In the genomic region with DNA sequence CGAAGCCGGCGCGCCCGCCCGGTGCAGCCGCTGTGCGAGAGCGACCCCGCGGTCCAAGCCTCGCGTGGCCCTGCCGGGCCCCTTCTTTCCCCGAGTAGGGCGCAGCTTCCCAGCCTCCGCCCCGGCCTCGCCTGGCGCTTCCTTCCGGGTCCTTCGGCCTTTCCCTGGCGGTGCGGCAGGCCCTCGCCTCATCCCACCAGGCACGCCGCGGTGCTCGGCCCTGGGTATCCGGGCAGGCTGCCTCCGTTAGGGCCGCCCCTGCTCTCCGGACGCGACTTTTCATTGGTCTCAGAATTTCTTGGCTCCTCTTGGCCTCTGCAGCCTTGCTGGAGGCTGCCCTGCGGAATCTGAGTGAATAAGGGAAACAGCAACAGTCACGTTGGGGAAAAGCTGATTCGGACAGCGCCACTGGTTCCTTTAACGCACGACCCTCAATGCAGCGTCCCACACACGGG, we compare ENCODE assay signal across 8 cellular contexts. TPM values are rescaled to one million over a fixed set of nuclear protein-coding genes. Genes with fewer than 3 reads are reported as not detected.
A peak's percentile ranks its signal among the peaks of the same experiment; 100 is the strongest.
DNase-seq lines count a peak whose midpoint lies in the region; ATAC-seq and TF ChIP-seq lines count a peak whose summit lies in the region.

No MANE protein-coding gene starts in this region.

- H3K4me1 Mint-ChIP-seq in activated CD4-positive, alpha-beta memory T cell treated with anti-CD3 and anti-CD28 coated beads, Interleukin-2, amount 10 ng/mL, durations not matched to agents 7 days and 5 days, result peaks cover 48% of the 10 kb centered on the region

- POLR2A ChIA-PET in activated CD4-positive, alpha-beta memory T cell treated with anti-CD3 and anti-CD28 coated beads, Interleukin-2, amount 10 ng/mL, durations not matched to agents 7 days and 5 days (lab: Charles Lee), result interaction anchor here (1.0 to 5.5 kb wide), 20 partner anchors 8 to 415 kb away, joined by 3 to 120 read pairs (median 6); a partner anchor contains a TSS

- no peak for TF ChIP-seq POLR2A in esophagus muscularis mucosa (IDR thresholded peaks at IDR 0.05; ENCODE audit: low read depth)

- peak overlapping the region; percentile 95 for H3K27ac Mint-ChIP-seq in activated CD4-positive, alpha-beta memory T cell treated with anti-CD3 and anti-CD28 coated beads, Interleukin-2, amount 10 ng/mL, durations not matched to agents 7 days and 5 days

- peak; percentile 30 for ATAC-seq in HG02642 (IDR thresholded peaks at IDR 0.05; ENCODE audit: poor library complexity, unreplicated experiment)

- H3K27me3 Mint-ChIP-seq in activated CD4-positive, alpha-beta memory T cell treated with anti-CD3 and anti-CD28 coated beads, Interleukin-2, amount 10 ng/mL, durations not matched to agents 7 days and 5 days, result no peaks in the 10 kb centered on the region

- peak overlapping the region; percentile 96 to 99 (median 98) for H3K4me3 ChIP-seq in esophagus muscularis mucosa
- peak overlapping the region; percentile 57 to 84 for H3K4me3 ChIP-seq in muscle layer of colon (ENCODE audit: low read depth in 1 of 2, low read length in 2 of 2)
- peak overlapping the region; percentile 52 to 85 (median 78) for H3K4me3 ChIP-seq in subcutaneous abdominal adipose tissue (ENCODE audit: low read depth in 1 of 5, low read length in 5 of 5)

- H3K9me3 Mint-ChIP-seq in activated CD4-positive, alpha-beta memory T cell treated with anti-CD3 and anti-CD28 coated beads, Interleukin-2, amount 10 ng/mL, durations not matched to agents 7 days and 5 days, result no peaks in the 10 kb centered on the region

- intact Hi-C loops in esophagus muscularis mucosa (cut with DNase I), result loop anchor here (2.0 to 10.0 kb wide), 3 partner anchors 40 to 183 kb away; a partner anchor contains a TSS

- WGBS in esophagus muscularis mucosa, result no CpG with 5 or more reads among the region's 43 CpGs

- CTCF ChIA-PET in activated CD4-positive, alpha-beta memory T cell treated with anti-CD3 and anti-CD28 coated beads, Interleukin-2, amount 10 ng/mL, durations not matched to agents 7 days and 5 days (lab: Charles Lee), result interaction anchor here (0.9 to 4.2 kb wide), 19 partner anchors 9 to 346 kb away, joined by 3 to 35 read pairs (median 5); a partner anchor contains a TSS

- DNase-seq in activated gamma-delta T cell (lab: John Stamatoyannopoulos, UW), result peak; percentile 60
- no peak for DNase-seq in activated gamma-delta T cell treated with Interleukin-2 at 50 U/mL for 16 hours
- peak; percentile 66 for DNase-seq in NAMALWA (ENCODE audit: low spot score)
- DNase-seq in activated CD4-positive, alpha-beta memory T cell treated with anti-CD3 and anti-CD28 coated beads, Interleukin-2, amount 10 ng/mL, durations not matched to agents 7 days and 5 days, result peak; percentile 61
- peak; percentile 93 for DNase-seq in esophagus muscularis mucosa (ENCODE audit: extremely low spot score)

- H3K9ac ChIP-seq in muscle layer of colon (ENCODE audit: low read length) (peak overlapping the region; percentile 98), subcutaneous abdominal adipose tissue (ENCODE audit: low read length in 5 of 5) (peak overlapping the region; percentile 5 to 90 (median 89))

- peak overlapping the region; percentile 88 for H3K4me3 Mint-ChIP-seq in activated CD4-positive, alpha-beta memory T cell treated with anti-CD3 and anti-CD28 coated beads, Interleukin-2, amount 10 ng/mL, durations not matched to agents 7 days and 5 days

- H3K36me3 ChIP-seq in esophagus muscularis mucosa (peaks cover 14 to 21% (median 15%) of the 10 kb centered on the region in 4 donors), muscle layer of colon (ENCODE audit: insufficient read depth, low read length) (peaks cover 14% of the 10 kb centered on the region), subcutaneous abdominal adipose tissue (ENCODE audit: control insufficient read depth in 5 of 5, insufficient read depth in 5 of 5, low read length in 5 of 5) (peaks cover 0 to 21% (median 15%) of the 10 kb centered on the region in 5 donors)

- H3K27ac ChIP-seq in esophagus muscularis mucosa (replicated peaks in 1 of 4) (peak overlapping the region; percentile 96 to 100 (median 98)), muscle layer of colon (ENCODE audit: low read depth, low read length) (peak overlapping the region; percentile 97), subcutaneous abdominal adipose tissue (ENCODE audit: low read depth, low read length) (peak overlapping the region; percentile 88)

- H3K4me1 ChIP-seq in esophagus muscularis mucosa (peaks cover 21 to 53% (median 50%) of the 10 kb centered on the region in 4 donors), muscle layer of colon (ENCODE audit: insufficient read depth, low read length) (peaks cover 22% of the 10 kb centered on the region), subcutaneous abdominal adipose tissue (ENCODE audit: control insufficient read depth in 5 of 5, insufficient read depth in 5 of 5, low read length in 5 of 5) (peaks cover 4 to 38% (median 23%) of the 10 kb centered on the region in 5 donors)

- no peak for TF ChIP-seq EP300 in esophagus muscularis mucosa (IDR thresholded peaks at IDR 0.05)

- peaks cover 15% of the 10 kb centered on the region for H3K36me3 Mint-ChIP-seq in activated CD4-positive, alpha-beta memory T cell treated with anti-CD3 and anti-CD28 coated beads, Interleukin-2, amount 10 ng/mL, durations not matched to agents 7 days and 5 days (ENCODE audit: low read depth)

- TF ChIP-seq CTCF in esophagus muscularis mucosa (IDR thresholded peaks at IDR 0.05), result peak in 1 of 3 experiments; percentile 11

- H3K9me3 ChIP-seq in esophagus muscularis mucosa (no peaks in the 10 kb centered on the region), muscle layer of colon (ENCODE audit: low read length) (no peaks in the 10 kb centered on the region), subcutaneous abdominal adipose tissue (ENCODE audit: control insufficient read depth in 5 of 5, low read length in 5 of 5) (no peaks in the 10 kb centered on the region)

- no peaks in the 10 kb centered on the region for H3K27me3 ChIP-seq in esophagus muscularis mucosa
- H3K27me3 ChIP-seq in muscle layer of colon (ENCODE audit: control insufficient read depth in 1 of 2, insufficient read depth in 2 of 2, low read length in 2 of 2), result no peaks in the 10 kb centered on the region
- no peaks in the 10 kb centered on the region for H3K27me3 ChIP-seq in subcutaneous abdominal adipose tissue (ENCODE audit: control insufficient read depth in 5 of 5, insufficient read depth in 4 of 5, low read length in 5 of 5)

RNA-seq across cellular contexts. Expression of a gene that starts 0.4 kb away (rescaled TPM):
- 10 to 100 TPM; 22.2 to 22.3 TPM for total RNA-seq in activated CD4-positive, alpha-beta memory T cell treated with anti-CD3 and anti-CD28 coated beads, Interleukin-2, amount 10 ng/mL, durations not matched to agents 7 days and 5 days
- 10 to 100 TPM in 3 of 4 donors, 1 to 10 TPM in 1; 8.9 to 16.5 (median 13.1) TPM for total RNA-seq in esophagus muscularis mucosa

RNA-seq across cellular contexts. Expression of a gene that starts 57.7 kb away (rescaled TPM):
- 10 to 100 TPM; 61.6 to 64.1 TPM for total RNA-seq in activated CD4-positive, alpha-beta memory T cell treated with anti-CD3 and anti-CD28 coated beads, Interleukin-2, amount 10 ng/mL, durations not matched to agents 7 days and 5 days
- total RNA-seq in esophagus muscularis mucosa, result 10 to 100 TPM; 54.5 to 63.1 (median 59.8) TPM

RNA-seq across cellular contexts. Expression of a gene that starts 58.8 kb away (rescaled TPM):
- not detected for total RNA-seq in activated CD4-positive, alpha-beta memory T cell treated with anti-CD3 and anti-CD28 coated beads, Interleukin-2, amount 10 ng/mL, durations not matched to agents 7 days and 5 days
- not detected for total RNA-seq in esophagus muscularis mucosa
